14 cellular contexts compared by ENCODE assay signal in genomic region chr5:35857004-35857345, GRCh38. TPM values are rescaled to one million over a fixed set of nuclear protein-coding genes. Genes with fewer than 3 reads are reported as not detected.
DNase-seq lines count a peak whose midpoint lies in the region; ATAC-seq and TF ChIP-seq lines count a peak whose summit lies in the region.
"Had no signal": no experiment of that assay in that cellular context is flagged by ENCODE, and none has a peak within 500 bp of the region (broad histone marks: within the 10 kb centered on the region; RNA-seq: fewer than 3 reads in every experiment).

No MANE protein-coding gene starts in this region.

- CTCF ChIA-PET in HEK293T (lab: Yijun Ruan, JAX) = no interaction called here

- H3K27ac ChIP-seq in effector memory CD4-positive, alpha-beta T cell (ENCODE audit: insufficient read depth, low read length, poor library complexity, severe bottlenecking) = peak overlapping the region; percentile 99

- H3K9me3 ChIP-seq in MG63 = no peaks in the 10 kb centered on the region
- H3K9me3 ChIP-seq in effector memory CD4-positive, alpha-beta T cell (ENCODE audit: control insufficient read depth, low read length) = no peaks in the 10 kb centered on the region

- no peaks in the 10 kb centered on the region for H3K27me3 ChIP-seq in MG63
- no peaks in the 10 kb centered on the region for H3K27me3 ChIP-seq in effector memory CD4-positive, alpha-beta T cell (replicated peaks; ENCODE audit: control insufficient read depth, insufficient read depth, low read length, poor library complexity, severe bottlenecking)

- peaks cover 8% of the 10 kb centered on the region for H3K36me3 ChIP-seq in MG63
- H3K36me3 ChIP-seq in effector memory CD4-positive, alpha-beta T cell (ENCODE audit: control insufficient read depth, insufficient read depth, low read length) = peaks cover 26% of the 10 kb centered on the region

- no peaks in the 10 kb centered on the region for H3K9me3 Mint-ChIP-seq in stimulated activated effector memory CD8-positive, alpha-beta T cell treated with anti-CD3 and anti-CD28 coated beads, Interleukin-12 subunit alpha, Interleukin-12 subunit beta, amount 100 ng/mL, for 72 hours

- H3K27ac Mint-ChIP-seq in stimulated activated effector memory CD8-positive, alpha-beta T cell treated with anti-CD3 and anti-CD28 coated beads, Interleukin-12 subunit alpha, Interleukin-12 subunit beta, amount 100 ng/mL, for 72 hours = peak overlapping the region; percentile 92

- H3K4me3 Mint-ChIP-seq in stimulated activated effector memory CD8-positive, alpha-beta T cell treated with anti-CD3 and anti-CD28 coated beads, Interleukin-12 subunit alpha, Interleukin-12 subunit beta, amount 100 ng/mL, for 72 hours = peak overlapping the region; percentile 68
- H3K4me3 Mint-ChIP-seq: brain had no signal

- H3K36me3 Mint-ChIP-seq in stimulated activated effector memory CD8-positive, alpha-beta T cell treated with anti-CD3 and anti-CD28 coated beads, Interleukin-12 subunit alpha, Interleukin-12 subunit beta, amount 100 ng/mL, for 72 hours = peaks cover 76% of the 10 kb centered on the region
- H3K36me3 Mint-ChIP-seq: brain had no signal

- peaks cover 28% of the 10 kb centered on the region for H3K4me1 ChIP-seq in effector memory CD4-positive, alpha-beta T cell (ENCODE audit: control insufficient read depth, insufficient read depth, low read length, poor library complexity, severe bottlenecking)

- H3K4me3 ChIP-seq in MG63 = peak overlapping the region; percentile 13
- peak overlapping the region; percentile 64 for H3K4me3 ChIP-seq in effector memory CD4-positive, alpha-beta T cell (ENCODE audit: insufficient read depth, low read depth, low read length, poor library complexity, severe bottlenecking)

- peak; percentile 29 to 43 for DNase-seq in activated CD4-positive, alpha-beta T cell treated with anti-CD3 and anti-CD28 coated beads for 4 hours
- no peak for DNase-seq in activated CD4-positive, alpha-beta T cell treated with anti-CD3 and anti-CD28 coated beads, Interleukin-2, amount 50 U/mL, for 48 hours
- DNase-seq in MG63 (no peak), NK-92 (lab: John Stamatoyannopoulos, UW; ENCODE audit: unreplicated experiment) (no peak), HEK293T (ENCODE audit: extremely low spot score) (no peak), epidermal melanocyte (ENCODE audit: insufficient read length, low spot score) (no peak)
- DNase-seq in effector memory CD4-positive, alpha-beta T cell = no peak
- peak in 1 of 2 donors; percentile 49 for DNase-seq in stimulated activated effector memory CD8-positive, alpha-beta T cell treated with anti-CD3 and anti-CD28 coated beads, Interleukin-12 subunit alpha, Interleukin-12 subunit beta, amount 100 ng/mL, for 72 hours (ENCODE audit: low spot score in 2 of 2)
- DNase-seq: ACHN, GOT3, NCI-H510A treated with DMSO at 0.1 percent for 48 hours, occipital lobe, T1000 had no signal

- POLR2A ChIA-PET in HEK293T (lab: Yijun Ruan, JAX) = no interaction called here

- peak; percentile 46 for ATAC-seq in stimulated activated effector memory CD8-positive, alpha-beta T cell treated with anti-CD3 and anti-CD28 coated beads, Interleukin-12 subunit alpha, Interleukin-12 subunit beta, amount 100 ng/mL, for 72 hours

- H3K4me1 Mint-ChIP-seq in stimulated activated effector memory CD8-positive, alpha-beta T cell treated with anti-CD3 and anti-CD28 coated beads, Interleukin-12 subunit alpha, Interleukin-12 subunit beta, amount 100 ng/mL, for 72 hours = peaks cover 75% of the 10 kb centered on the region

TF ChIP-seq in HEK293T, 16 proteins besides CTCF, POLR2A, EP300 and RAD21:
- TF ChIP-seq LEF1 (IDR thresholded peaks at IDR 0.05; ENCODE audit: borderline replicate concordance) (no peak), PKNOX1 (IDR thresholded peaks at IDR 0.05) (no peak), FOXA1 (IDR thresholded peaks at IDR 0.05) (no peak), FOXM1 (IDR thresholded peaks at IDR 0.05; ENCODE audit: borderline replicate concordance) (no peak), CTBP1 (IDR thresholded peaks at IDR 0.05; ENCODE audit: borderline replicate concordance) (no peak), L3MBTL2 (conservative IDR thresholded peaks at IDR 0.05) (no peak)

RNA-seq across cellular contexts. Expression of gene IL7R, which starts 0.3 kb away (rescaled TPM):
- 3.4 and 3.6 TPM in 2 replicates for total RNA-seq in MG63 (2014; rRNA removed; shearing (Covaris generic); ENCODE audit: low replicate concordance)

Comparison
In these comparisons a context has a peak if more than half of its experiments do, and no peak if none do; other contexts are left out.
1. DNase-seq: peak in activated CD4-positive, alpha-beta T cell treated with anti-CD3 and anti-CD28 coated beads for 4 hours (2 of 2); none in activated CD4-positive, alpha-beta T cell treated with anti-CD3 and anti-CD28 coated beads, Interleukin-2, amount 50 U/mL, for 48 hours (0 of 2), MG63 (single experiment), effector memory CD4-positive, alpha-beta T cell (0 of 3), NK-92 (single experiment), HEK293T (single experiment) and epidermal melanocyte (single experiment).